In genomic region chr17:40548982-40549680, GRCh38 we compare ENCODE assay signal across 8 cellular contexts. TPM values are rescaled to one million over a fixed set of nuclear protein-coding genes. Genes with fewer than 3 reads are reported as not detected.
DNase-seq lines count a peak whose midpoint lies in the region; ATAC-seq and TF ChIP-seq lines count a peak whose summit lies in the region.

No MANE protein-coding gene starts in this region.

- peak overlapping the region; percentile 47 for H3K27ac ChIP-seq in colonic mucosa

- ATAC-seq in naive thymus-derived CD8-positive, alpha-beta T cell: no peak
- ATAC-seq in HG02588 (IDR thresholded peaks at IDR 0.05; ENCODE audit: unreplicated experiment) (no peak), GM21723 (IDR thresholded peaks at IDR 0.05; ENCODE audit: unreplicated experiment) (no peak), GM18873 (IDR thresholded peaks at IDR 0.05; ENCODE audit: low FRiP score, unreplicated experiment) (no peak)

- H3K4me1 ChIP-seq in colonic mucosa: no peaks in the 10 kb centered on the region

- intact Hi-C loops in colonic mucosa (cut with DNase I): no loop called here

- no peak overlapping the region for H3K4me3 ChIP-seq in colonic mucosa

- H3K9me3 Mint-ChIP-seq in naive thymus-derived CD8-positive, alpha-beta T cell: no peaks in the 10 kb centered on the region

- no peaks in the 10 kb centered on the region for H3K9me3 ChIP-seq in colonic mucosa

- no peak for TF ChIP-seq CTCF in colonic mucosa (IDR thresholded peaks at IDR 0.05)

- no peaks in the 10 kb centered on the region for H3K27me3 Mint-ChIP-seq in naive thymus-derived CD8-positive, alpha-beta T cell

- H3K36me3 ChIP-seq in colonic mucosa: no peaks in the 10 kb centered on the region

- peak overlapping the region; percentile 5 to 77 (median 60) for H3K4me3 Mint-ChIP-seq in naive thymus-derived CD8-positive, alpha-beta T cell

- POLR2A ChIA-PET in naive thymus-derived CD8-positive, alpha-beta T cell (lab: Charles Lee): interaction anchor here (0.6 to 37.3 kb wide), 14 partner anchors 8 to 1066 kb away, joined by 3 to 2269 read pairs (median 4); partner anchors contain the start of genes CCR7, SMARCE1 and TOP2A

- peak overlapping the region; percentile 73 to 98 (median 95) for H3K27ac Mint-ChIP-seq in naive thymus-derived CD8-positive, alpha-beta T cell

- peak overlapping the region in 1 of 2 donors; percentile 36 for H3K9ac ChIP-seq in colonic mucosa (ENCODE audit: low read depth in 2 of 2, low read length in 2 of 2)

- peaks cover 0 to 28% (median 5%) of the 10 kb centered on the region in 3 donors for H3K36me3 Mint-ChIP-seq in naive thymus-derived CD8-positive, alpha-beta T cell

- H3K4me1 Mint-ChIP-seq in naive thymus-derived CD8-positive, alpha-beta T cell: peaks cover 54 to 92% (median 92%) of the 10 kb centered on the region in 4 donors

- DNase-seq in GOT3 (lab: John Stamatoyannopoulos, UW): peak; percentile 48
- DNase-seq in colonic mucosa: peak; percentile 35
- DNase-seq in naive thymus-derived CD8-positive, alpha-beta T cell: peak in 2 of 10 donors; percentile 34 to 63
- no peak for DNase-seq in NCI-H446 treated with DMSO at 0.1 percent for 48 hours (lab: John Stamatoyannopoulos, UW)

- no peaks in the 10 kb centered on the region for H3K27me3 ChIP-seq in colonic mucosa

TF ChIP-seq in PFSK-1, 5 proteins besides CTCF, POLR2A, EP300 and RAD21:
- no peak; a peak in 1 of 4 replicates for TF ChIP-seq REST (IDR thresholded peaks at IDR 0.05; ENCODE audit: insufficient read depth in 1 of 2, low read depth in 2 of 2, low read length in 2 of 2)
- TF ChIP-seq POLR2AphosphoS5 (IDR thresholded peaks at IDR 0.05; ENCODE audit: low read depth, low read length): peak; percentile 17; the same call in 1 of the 2 replicates
- TF ChIP-seq SIN3A (IDR thresholded peaks at IDR 0.05; ENCODE audit: borderline replicate concordance, insufficient read depth, low read length): peak; percentile 57; the same call in 1 of the 2 replicates
- TF ChIP-seq FOXP2 (optimal IDR thresholded peaks at IDR 0.05; ENCODE audit: borderline replicate concordance, extremely low read depth, extremely low read length, insufficient read depth): peak; percentile 91
- peak; percentile 32; the same call in 1 of the 2 replicates for TF ChIP-seq TAF1 (IDR thresholded peaks at IDR 0.05; ENCODE audit: borderline replicate concordance, insufficient read depth, low read length)
TF ChIP-seq in PFSK-1: peak in this region for 4.

RNA-seq across cellular contexts. Expression of gene CCR7, which starts 16.1 kb away (rescaled TPM):
- polyA plus RNA-seq in PFSK-1 (2012; ENCODE audit: insufficient read length, low read depth): 0.84 TPM
- total RNA-seq in colonic mucosa: 1 to 10 TPM in 1 of 2 donors, under 1 TPM in 1; 0.72 to 1.9 TPM
- 100 to 1,000 TPM; 571 to 574 TPM for total RNA-seq in naive thymus-derived CD8-positive, alpha-beta T cell
- polyA plus RNA-seq in naive thymus-derived CD8-positive, alpha-beta T cell: 1,000 to 10,000 TPM in 2 of 3 donors, 100 to 1,000 TPM in 1; 897 to 2,008 (median 1,531) TPM

RNA-seq across cellular contexts. Expression of gene TNS4, which starts 47.7 kb away (rescaled TPM):
- polyA plus RNA-seq in PFSK-1 (2012; ENCODE audit: insufficient read length, low read depth): not detected
- total RNA-seq in colonic mucosa: 10 to 100 TPM in 1 of 2 donors, 1 to 10 TPM in 1; 8.8 to 20.4 TPM
- total RNA-seq in naive thymus-derived CD8-positive, alpha-beta T cell: not detected
- not detected for polyA plus RNA-seq in naive thymus-derived CD8-positive, alpha-beta T cell

Comparison
In these comparisons a context has a peak if more than half of its experiments do, and no peak if none do; other contexts are left out.
1. RNA of gene CCR7, which starts 16.1 kb away (total RNA-seq): 571 to 574 TPM in naive thymus-derived CD8-positive, alpha-beta T cell; 0.72 to 1.9 TPM in colonic mucosa; every median in the first group is over 100 times any median in the second.
2. RNA of gene TNS4, which starts 47.7 kb away (total RNA-seq): 8.8 to 20.4 TPM in colonic mucosa; not detected in naive thymus-derived CD8-positive, alpha-beta T cell; every median in the first group is over 4 times any median in the second.